In genomic region chr12:11863478-11863906, GRCh38 we compare ENCODE assay signal across 12 cellular contexts.
DNase-seq lines count a peak whose midpoint lies in the region; ATAC-seq and TF ChIP-seq lines count a peak whose summit lies in the region.
"Had no signal": no experiment of that assay in that cellular context is flagged by ENCODE, and none has a peak within 500 bp of the region (broad histone marks: within the 10 kb centered on the region; RNA-seq: fewer than 3 reads in every experiment).

No MANE protein-coding gene starts in this region.

- no peak overlapping the region for H3K9ac ChIP-seq in fibroblast of lung (ENCODE audit: insufficient read depth, low read length)
- H3K9ac ChIP-seq: KMS-11 had no signal

- no peak for DNase-seq in activated CD4-positive, alpha-beta T cell treated with anti-CD3 and anti-CD28 coated beads, Interleukin-2, amount 10 ng/mL, durations not matched to agents 24 days and 14 days
- DNase-seq in activated CD4-positive, alpha-beta T cell treated with anti-CD3 and anti-CD28 coated beads, Interleukin-2, amount 50 U/mL, for 48 hours = no peak
- DNase-seq in fibroblast of lung (ENCODE audit: low read depth in 2 of 2) (peak in 1 of 2 donors; percentile 58), naive B cell (no peak), upper lobe of right lung (no peak)
- DNase-seq: activated CD8-positive, alpha-beta T cell treated with anti-CD3 and anti-CD28 coated beads, Interleukin-2, amount 10 ng/mL, durations not matched to agents 7 days and 5 days; erythroblast had no signal

- H3K4me3 Mint-ChIP-seq in activated CD4-positive, alpha-beta T cell treated with anti-CD3 and anti-CD28 coated beads, Interleukin-2, amount 10 ng/mL, durations not matched to agents 24 days and 14 days = no peak overlapping the region
- H3K4me3 Mint-ChIP-seq in naive B cell = no peak overlapping the region
- H3K4me3 Mint-ChIP-seq: activated CD8-positive, alpha-beta T cell treated with anti-CD3 and anti-CD28 coated beads, Interleukin-2, amount 10 ng/mL, durations not matched to agents 7 days and 5 days had no signal

- no peaks in the 10 kb centered on the region for H4K20me1 ChIP-seq in fibroblast of lung (ENCODE audit: control insufficient read depth, extremely low read depth, insufficient read depth, low read length)

- peak overlapping the region; percentile 60 for H3K27ac Mint-ChIP-seq in activated CD4-positive, alpha-beta T cell treated with anti-CD3 and anti-CD28 coated beads, Interleukin-2, amount 10 ng/mL, durations not matched to agents 24 days and 14 days
- H3K27ac Mint-ChIP-seq in naive B cell = peak overlapping the region in 4 of 6 donors; percentile 31 to 89 (median 54)
- H3K27ac Mint-ChIP-seq: activated CD8-positive, alpha-beta T cell treated with anti-CD3 and anti-CD28 coated beads, Interleukin-2, amount 10 ng/mL, durations not matched to agents 7 days and 5 days had no signal

- no peaks in the 10 kb centered on the region for H3K27me3 Mint-ChIP-seq in activated CD4-positive, alpha-beta T cell treated with anti-CD3 and anti-CD28 coated beads, Interleukin-2, amount 10 ng/mL, durations not matched to agents 24 days and 14 days
- H3K27me3 Mint-ChIP-seq in naive B cell = no peaks in the 10 kb centered on the region

- no peak for ATAC-seq in naive B cell (ENCODE audit: low read depth in 2 of 2)
- ATAC-seq in upper lobe of right lung = peak; percentile 54
- ATAC-seq in GM21447 (IDR thresholded peaks at IDR 0.05; ENCODE audit: unreplicated experiment) = no peak
- ATAC-seq in GM21576 (IDR thresholded peaks at IDR 0.05; ENCODE audit: unreplicated experiment) = no peak
- ATAC-seq in GM19452 (IDR thresholded peaks at IDR 0.05; ENCODE audit: unreplicated experiment) = no peak
- ATAC-seq: activated CD8-positive, alpha-beta T cell treated with anti-CD3 and anti-CD28 coated beads, Interleukin-2, amount 10 ng/mL, durations not matched to agents 7 days and 5 days; HCT116 had no signal

- H3K27ac ChIP-seq in fibroblast of lung (ENCODE audit: insufficient read depth, low read length) (peak overlapping the region; percentile 44), upper lobe of right lung (peak overlapping the region; percentile 71)
- H3K27ac ChIP-seq: KMS-11 had no signal

- peaks cover 90% of the 10 kb centered on the region for H3K36me3 Mint-ChIP-seq in activated CD4-positive, alpha-beta T cell treated with anti-CD3 and anti-CD28 coated beads, Interleukin-2, amount 10 ng/mL, durations not matched to agents 24 days and 14 days (ENCODE audit: low read depth)
- peaks cover 49 to 62% of the 10 kb centered on the region in 2 donors for H3K36me3 Mint-ChIP-seq in naive B cell

- H3K79me2 ChIP-seq in fibroblast of lung (ENCODE audit: control insufficient read depth, insufficient read depth, low read length) = no peaks in the 10 kb centered on the region

- H3K4me3 ChIP-seq in fibroblast of lung (replicated peaks in 1 of 4; ENCODE audit: control extremely low read depth in 1 of 4, insufficient read depth in 1 of 4, low read depth in 3 of 4, low read length in 4 of 4) = no peak overlapping the region
- H3K4me3 ChIP-seq in upper lobe of right lung = no peak overlapping the region

- H3K36me3 ChIP-seq in fibroblast of lung (ENCODE audit: control insufficient read depth, insufficient read depth, low read length) (no peaks in the 10 kb centered on the region), upper lobe of right lung (peaks cover 5% of the 10 kb centered on the region)

- peak overlapping the region; percentile 43 for H2AFZ ChIP-seq in fibroblast of lung (ENCODE audit: low read length)

- H3K4me1 ChIP-seq in fibroblast of lung (ENCODE audit: control insufficient read depth, extremely low read depth, insufficient read depth, low read length) (peaks cover 10% of the 10 kb centered on the region), upper lobe of right lung (peaks cover 38% of the 10 kb centered on the region)

- H3K9me3 ChIP-seq in fibroblast of lung (ENCODE audit: control insufficient read depth, insufficient read depth, low read depth, low read length) = no peaks in the 10 kb centered on the region
- peaks cover 8% of the 10 kb centered on the region for H3K9me3 ChIP-seq in upper lobe of right lung

- TF ChIP-seq CTCF in fibroblast of lung (conservative IDR thresholded peaks at IDR 0.05 in 1 of 2, IDR thresholded peaks at IDR 0.05 in 1 of 2; ENCODE audit: low read depth in 1 of 2, low read length in 2 of 2) (no peak), upper lobe of right lung (IDR thresholded peaks at IDR 0.05) (no peak)

- H3K4me1 Mint-ChIP-seq in activated CD4-positive, alpha-beta T cell treated with anti-CD3 and anti-CD28 coated beads, Interleukin-2, amount 10 ng/mL, durations not matched to agents 24 days and 14 days = peaks cover 57% of the 10 kb centered on the region
- peaks cover 9 to 27% (median 14%) of the 10 kb centered on the region in 3 donors for H3K4me1 Mint-ChIP-seq in naive B cell

- H3K9me3 Mint-ChIP-seq in activated CD4-positive, alpha-beta T cell treated with anti-CD3 and anti-CD28 coated beads, Interleukin-2, amount 10 ng/mL, durations not matched to agents 24 days and 14 days = peaks cover 26% of the 10 kb centered on the region
- H3K9me3 Mint-ChIP-seq in naive B cell = peaks cover 6 to 28% (median 15%) of the 10 kb centered on the region in 7 donors

- H3K27me3 ChIP-seq in fibroblast of lung (ENCODE audit: control insufficient read depth, insufficient read depth, low read length) (no peaks in the 10 kb centered on the region), upper lobe of right lung (no peaks in the 10 kb centered on the region)

- H3K4me2 ChIP-seq in fibroblast of lung (ENCODE audit: extremely low read depth, insufficient read depth, low read length) = peak overlapping the region; percentile 66
- H3K4me2 ChIP-seq: KMS-11 had no signal

- intact Hi-C loops in activated CD4-positive, alpha-beta T cell treated with anti-CD3 and anti-CD28 coated beads, Interleukin-2, amount 10 ng/mL, durations not matched to agents 24 days and 14 days (cut with micrococcal nuclease) = loop anchor here (2.0 to 10.0 kb wide), 2 partner anchors 39 to 279 kb away; no protein-coding TSS in a partner anchor
- intact Hi-C loops in upper lobe of right lung (cut with DNase I) = no loop called here
